In genomic region chr1:235679644-235680043, GRCh38 we compare ENCODE assay signal across 24 cellular contexts.
"Had no signal": no experiment of that assay in that cellular context is flagged by ENCODE, and none has a peak within 500 bp of the region (broad histone marks: within the 10 kb centered on the region; RNA-seq: fewer than 3 reads in every experiment).

No MANE protein-coding gene starts in this region.

- H3K27me3 Mint-ChIP-seq: activated B cell treated with CpG ODN at 0.5 μM for 24 hours; activated CD4-positive, alpha-beta memory T cell treated with anti-CD3 and anti-CD28 coated beads, Interleukin-2, amount 10 ng/mL, durations not matched to agents 7 days and 5 days; activated naive CD8-positive, alpha-beta T cell; activated T-helper 17 cell treated with anti-CD3 and anti-CD28 coated beads, Interleukin-2, amount 50 U/mL, for 72 hours had no signal

- H3K27me3 ChIP-seq: brain microvascular endothelial cell, SJSA1 had no signal

- H3K4me3 Mint-ChIP-seq: activated B cell treated with CpG ODN at 0.5 μM for 24 hours; activated CD4-positive, alpha-beta memory T cell treated with anti-CD3 and anti-CD28 coated beads, Interleukin-2, amount 10 ng/mL, durations not matched to agents 7 days and 5 days; activated naive CD4-positive, alpha-beta T cell treated with anti-CD3 and anti-CD28 coated beads for 36 hours; activated naive CD8-positive, alpha-beta T cell; activated T-helper 17 cell treated with anti-CD3 and anti-CD28 coated beads, Interleukin-2, amount 50 U/mL, for 72 hours; T-helper 2 cell treated with Interferon-gamma antibody and Interleukin-4, amounts not matched to agents 5 μg/mL and 100 μg/mL, for 36 hours had no signal

- H3K4me3 ChIP-seq: SJSA1 had no signal

- ATAC-seq: activated T-helper 17 cell treated with anti-CD3 and anti-CD28 coated beads, Interleukin-2, amount 50 U/mL, for 72 hours; PC-3; SK-N-SH treated with all-trans-retinoic acid at 6 μM for 48 hours had no signal

- H3K36me3 ChIP-seq: brain microvascular endothelial cell had no signal

- H3K9me3 ChIP-seq: SJSA1 had no signal

- DNase-seq: activated B cell treated with CpG ODN at 0.5 μM for 24 hours; activated CD4-positive, alpha-beta memory T cell treated with anti-CD3 and anti-CD28 coated beads, Interleukin-2, amount 10 ng/mL, durations not matched to agents 7 days and 5 days; activated CD4-positive, alpha-beta T cell treated with anti-CD3 and anti-CD28 coated beads, Interleukin-2, amount 50 U/mL, for 1 hour; activated gamma-delta T cell; activated naive CD4-positive, alpha-beta T cell treated with anti-CD3 and anti-CD28 coated beads for 36 hours; activated T-cell treated with anti-CD3 and anti-CD28 coated beads for 4 hours; activated T-cell treated with anti-CD3 and anti-CD28 coated beads, Interleukin-2, amount 50 U/mL, for 48 hours; brain microvascular endothelial cell; cerebellar nuclear complex; MM.1S; NCI-H1105; NCI-H1436; NCI-H1694 treated with DMSO at 0.1 percent for 48 hours; NCI-H2081 treated with DMSO at 0.1 percent for 48 hours; NCI-H226; NCI-H526; PC-3; SHP77; SW 1271 had no signal

- H3K4me1 ChIP-seq: SJSA1 had no signal

- H3K4me1 Mint-ChIP-seq: activated B cell treated with CpG ODN at 0.5 μM for 24 hours had no signal

- H3K27ac ChIP-seq: brain microvascular endothelial cell, SJSA1 had no signal

- H3K27ac Mint-ChIP-seq: activated B cell treated with CpG ODN at 0.5 μM for 24 hours; activated CD4-positive, alpha-beta memory T cell treated with anti-CD3 and anti-CD28 coated beads, Interleukin-2, amount 10 ng/mL, durations not matched to agents 7 days and 5 days; activated naive CD4-positive, alpha-beta T cell treated with anti-CD3 and anti-CD28 coated beads for 36 hours; activated naive CD8-positive, alpha-beta T cell; activated T-helper 17 cell treated with anti-CD3 and anti-CD28 coated beads, Interleukin-2, amount 50 U/mL, for 72 hours; T-helper 2 cell treated with Interferon-gamma antibody and Interleukin-4, amounts not matched to agents 5 μg/mL and 100 μg/mL, for 36 hours had no signal
